Comparison of ENCODE assay signal across 15 cellular contexts in genomic region chr13:110254751-110255553, GRCh38. TPM values are rescaled to one million over a fixed set of nuclear protein-coding genes. Genes with fewer than 3 reads are reported as not detected.
A peak's percentile ranks its signal among the peaks of the same experiment; 100 is the strongest.
DNase-seq lines count a peak whose midpoint lies in the region; ATAC-seq, FAIRE-seq and TF ChIP-seq lines count a peak whose summit lies in the region.
"Had no signal": no experiment of that assay in that cellular context is flagged by ENCODE, and none has a peak within 500 bp of the region (broad histone marks: within the 10 kb centered on the region; RNA-seq: fewer than 3 reads in every experiment).

No MANE protein-coding gene starts in this region.

- H3K4me2 ChIP-seq in astrocyte (ENCODE audit: low read length) = no peak overlapping the region

- no peak overlapping the region for H2AFZ ChIP-seq in astrocyte (ENCODE audit: low read depth, low read length)

- no peak for ATAC-seq in activated CD8-positive, alpha-beta memory T cell treated with anti-CD3 and anti-CD28 coated beads, Interleukin-2, amount 10 ng/mL, durations not matched to agents 7 days and 5 days
- no peak for ATAC-seq in thoracic aorta (ENCODE audit: insufficient number of reproducible peaks, low FRiP score, low read depth)
- ATAC-seq: activated CD4-positive, CD25-positive, alpha-beta regulatory T cell treated with anti-CD3 and anti-CD28 coated beads, Interleukin-2, amount 50 U/mL, for 24 hours had no signal

- TF ChIP-seq CTCF in astrocyte (IDR thresholded peaks at IDR 0.05; ENCODE audit: insufficient read depth, low read depth, low read length) (no peak), mesothelial cell of epicardium (IDR thresholded peaks at IDR 0.05; ENCODE audit: unreplicated experiment) (no peak), thoracic aorta (IDR thresholded peaks at IDR 0.05) (no peak)

- no peak overlapping the region for H3K4me3 Mint-ChIP-seq in activated CD8-positive, alpha-beta memory T cell treated with anti-CD3 and anti-CD28 coated beads, Interleukin-2, amount 10 ng/mL, durations not matched to agents 7 days and 5 days
- H3K4me3 Mint-ChIP-seq in astrocyte (ENCODE audit: unreplicated experiment) (no peak overlapping the region), mesothelial cell of epicardium (no peak overlapping the region)

- DNase-seq in activated CD8-positive, alpha-beta memory T cell treated with anti-CD3 and anti-CD28 coated beads, Interleukin-2, amount 10 ng/mL, durations not matched to agents 7 days and 5 days = peak; percentile 7
- DNase-seq in activated CD8-positive, alpha-beta memory T cell treated with anti-CD3 and anti-CD28 coated beads for 24 hours = no peak
- no peak for DNase-seq in astrocyte (ENCODE audit: low read depth)
- no peak for DNase-seq in mesothelial cell of epicardium (ENCODE audit: low spot score in 2 of 2, unreplicated experiment in 2 of 2)
- DNase-seq in thoracic aorta (ENCODE audit: low spot score) = no peak
- no peak for DNase-seq in activated gamma-delta T cell (lab: John Stamatoyannopoulos, UW)
- DNase-seq in cortex of kidney (lab: John Stamatoyannopoulos, UW) = no peak
- no peak for DNase-seq in DMS 273 (lab: John Stamatoyannopoulos, UW; ENCODE audit: unreplicated experiment)
- DNase-seq: ACHN; activated naive CD4-positive, alpha-beta T cell; dorsolateral prefrontal cortex; ovary had no signal

- H3K9me3 ChIP-seq in astrocyte (ENCODE audit: insufficient read depth, low read depth, low read length) (no peaks in the 10 kb centered on the region), thoracic aorta (no peaks in the 10 kb centered on the region)
- H3K9me3 ChIP-seq: ovary had no signal

- H3K27ac ChIP-seq in astrocyte (ENCODE audit: low read depth, low read length) (peak overlapping the region; percentile 47), thoracic aorta (peak overlapping the region; percentile 94 to 99)
- H3K27ac ChIP-seq: ovary had no signal

- H3K4me1 ChIP-seq in astrocyte (ENCODE audit: insufficient read depth, low read length) = peaks cover 41% of the 10 kb centered on the region
- peaks cover 49 to 75% of the 10 kb centered on the region in 2 donors for H3K4me1 ChIP-seq in thoracic aorta (ENCODE audit: control insufficient read depth in 1 of 2, low read depth in 2 of 2)

- H4K20me1 ChIP-seq in astrocyte (ENCODE audit: insufficient read depth, low read length) = peaks cover 61% of the 10 kb centered on the region

- H3K36me3 ChIP-seq in astrocyte (ENCODE audit: insufficient read depth, low read length) (no peaks in the 10 kb centered on the region), thoracic aorta (no peaks in the 10 kb centered on the region)
- H3K36me3 ChIP-seq: ovary had no signal

- H3K27me3 ChIP-seq in astrocyte (ENCODE audit: insufficient read depth, low read length) = no peaks in the 10 kb centered on the region
- peaks cover 5% of the 10 kb centered on the region for H3K27me3 ChIP-seq in thoracic aorta (replicated peaks; ENCODE audit: insufficient read depth)
- H3K27me3 ChIP-seq: dorsolateral prefrontal cortex, ovary had no signal

- no peak for FAIRE-seq in astrocyte (lab: Jason Lieb, UNC)
- FAIRE-seq: G401.6, RCC 7860 had no signal

- H3K9me3 Mint-ChIP-seq in activated CD8-positive, alpha-beta memory T cell treated with anti-CD3 and anti-CD28 coated beads, Interleukin-2, amount 10 ng/mL, durations not matched to agents 7 days and 5 days (ENCODE audit: low read depth) = no peaks in the 10 kb centered on the region
- H3K9me3 Mint-ChIP-seq in astrocyte (ENCODE audit: unreplicated experiment) (peaks cover 2% of the 10 kb centered on the region), mesothelial cell of epicardium (no peaks in the 10 kb centered on the region)

- H3K27me3 Mint-ChIP-seq in activated CD8-positive, alpha-beta memory T cell treated with anti-CD3 and anti-CD28 coated beads, Interleukin-2, amount 10 ng/mL, durations not matched to agents 7 days and 5 days = no peaks in the 10 kb centered on the region
- H3K27me3 Mint-ChIP-seq in astrocyte (ENCODE audit: low read depth, unreplicated experiment) (no peaks in the 10 kb centered on the region), mesothelial cell of epicardium (ENCODE audit: low read depth) (no peaks in the 10 kb centered on the region)

- no peaks in the 10 kb centered on the region for H3K4me1 Mint-ChIP-seq in activated CD8-positive, alpha-beta memory T cell treated with anti-CD3 and anti-CD28 coated beads, Interleukin-2, amount 10 ng/mL, durations not matched to agents 7 days and 5 days
- peaks cover 52% of the 10 kb centered on the region for H3K4me1 Mint-ChIP-seq in astrocyte (ENCODE audit: low read depth, unreplicated experiment)
- peaks cover 27% of the 10 kb centered on the region for H3K4me1 Mint-ChIP-seq in mesothelial cell of epicardium

- H3K79me2 ChIP-seq in astrocyte (ENCODE audit: insufficient read depth, low read length) = peaks cover 68% of the 10 kb centered on the region

- peak overlapping the region; percentile 6 for H3K9ac ChIP-seq in astrocyte (ENCODE audit: low read length)

- CTCF ChIA-PET in activated CD8-positive, alpha-beta memory T cell treated with anti-CD3 and anti-CD28 coated beads, Interleukin-2, amount 10 ng/mL, durations not matched to agents 7 days and 5 days (lab: Charles Lee) = no interaction called here

- H3K27ac Mint-ChIP-seq in activated CD8-positive, alpha-beta memory T cell treated with anti-CD3 and anti-CD28 coated beads, Interleukin-2, amount 10 ng/mL, durations not matched to agents 7 days and 5 days = no peak overlapping the region
- H3K27ac Mint-ChIP-seq in astrocyte (ENCODE audit: unreplicated experiment) (peak overlapping the region; percentile 91), mesothelial cell of epicardium (peak overlapping the region; percentile 58)

- H3K36me3 Mint-ChIP-seq in activated CD8-positive, alpha-beta memory T cell treated with anti-CD3 and anti-CD28 coated beads, Interleukin-2, amount 10 ng/mL, durations not matched to agents 7 days and 5 days = peaks cover 2% of the 10 kb centered on the region
- H3K36me3 Mint-ChIP-seq in astrocyte (ENCODE audit: low read depth, unreplicated experiment) (peaks cover 34% of the 10 kb centered on the region), mesothelial cell of epicardium (no peaks in the 10 kb centered on the region)

- H3K4me3 ChIP-seq in astrocyte (ENCODE audit: insufficient read depth, low read depth, low read length) = no peak overlapping the region
- H3K4me3 ChIP-seq in thoracic aorta = no peak overlapping the region
- H3K4me3 ChIP-seq: dorsolateral prefrontal cortex, ovary had no signal

RNA-seq across cellular contexts. Expression of gene COL4A1, which starts 52.0 kb away (rescaled TPM):
- not detected for total RNA-seq in activated CD8-positive, alpha-beta memory T cell treated with anti-CD3 and anti-CD28 coated beads, Interleukin-2, amount 10 ng/mL, durations not matched to agents 7 days and 5 days
- 2,489 and 3,103 TPM in 2 replicates for total RNA-seq in astrocyte
- total RNA-seq in mesothelial cell of epicardium = 341 to 362 TPM (median 347 TPM) in 3 replicates
- total RNA-seq in thoracic aorta = 100 to 1,000 TPM; 505 to 852 TPM

RNA-seq across cellular contexts. Expression of gene COL4A2, which starts 52.1 kb away (rescaled TPM):
- not detected for total RNA-seq in activated CD8-positive, alpha-beta memory T cell treated with anti-CD3 and anti-CD28 coated beads, Interleukin-2, amount 10 ng/mL, durations not matched to agents 7 days and 5 days
- total RNA-seq in astrocyte (1,414 and 1,647 TPM in 2 replicates), mesothelial cell of epicardium (432 to 469 TPM (median 449 TPM) in 3 replicates), thoracic aorta (1,000 to 10,000 TPM in 1 of 2 donors, 100 to 1,000 TPM in 1; 999 to 1,135 TPM)

Comparison
In these comparisons a context has a peak if more than half of its experiments do, and no peak if none do; other contexts are left out.
1. RNA of gene COL4A1, which starts 52.0 kb away (total RNA-seq): 2,489 to 3,103 TPM in astrocyte, 505 to 852 TPM in thoracic aorta and 341 to 362 TPM in mesothelial cell of epicardium; not detected in activated CD8-positive, alpha-beta memory T cell treated with anti-CD3 and anti-CD28 coated beads, Interleukin-2, amount 10 ng/mL, durations not matched to agents 7 days and 5 days; every median in the first group is over 100 times any median in the second.
2. RNA of gene COL4A2, which starts 52.1 kb away (total RNA-seq): 1,414 to 1,647 TPM in astrocyte, 999 to 1,135 TPM in thoracic aorta and 432 to 469 TPM in mesothelial cell of epicardium; not detected in activated CD8-positive, alpha-beta memory T cell treated with anti-CD3 and anti-CD28 coated beads, Interleukin-2, amount 10 ng/mL, durations not matched to agents 7 days and 5 days; every median in the first group is over 100 times any median in the second.